ENCODE assay signal across 9 cellular contexts in the genomic region with DNA sequence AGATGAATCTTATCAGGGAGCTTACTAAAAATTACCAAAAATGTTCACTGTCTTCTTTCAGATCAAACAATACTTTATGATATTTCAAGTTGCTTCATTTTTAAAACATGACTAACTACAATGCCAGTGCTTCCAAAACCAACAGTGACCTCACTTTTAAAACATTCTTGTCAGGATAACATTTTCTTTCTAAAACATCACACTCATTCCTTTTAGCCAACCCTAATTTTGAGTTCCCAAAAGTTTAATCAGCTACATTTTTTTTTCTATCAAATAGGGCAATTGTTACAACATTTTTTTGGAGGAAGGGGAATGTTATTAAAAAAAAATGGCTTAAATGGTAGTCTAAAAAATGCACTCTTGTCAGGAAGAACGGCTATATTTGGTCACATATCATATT. TPM values are rescaled to one million over a fixed set of nuclear protein-coding genes. Genes with fewer than 3 reads are reported as not detected.
DNase-seq lines count a peak whose midpoint lies in the region; ATAC-seq and TF ChIP-seq lines count a peak whose summit lies in the region.
"Had no signal": no experiment of that assay in that cellular context is flagged by ENCODE, and none has a peak within 500 bp of the region (broad histone marks: within the 10 kb centered on the region; RNA-seq: fewer than 3 reads in every experiment).

No MANE protein-coding gene starts in this region.

- H3K9ac ChIP-seq in mesendoderm (ENCODE audit: low read length), result no peak overlapping the region
- no peak overlapping the region for H3K9ac ChIP-seq in MM.1S (ENCODE audit: low read length)

- no peaks in the 10 kb centered on the region for H3K4me1 ChIP-seq in mesendoderm (ENCODE audit: control insufficient read depth, low read depth, low read length)
- no peaks in the 10 kb centered on the region for H3K4me1 ChIP-seq in MM.1S (ENCODE audit: low read length)
- peaks cover 7% of the 10 kb centered on the region for H3K4me1 ChIP-seq in upper lobe of right lung

- H3K36me3 ChIP-seq in BJ (ENCODE audit: control insufficient read depth, insufficient read depth, low read length) (no peaks in the 10 kb centered on the region), mesendoderm (ENCODE audit: control insufficient read depth, insufficient read depth, low read length) (no peaks in the 10 kb centered on the region), MM.1S (replicated peaks; ENCODE audit: insufficient read depth, low read length) (no peaks in the 10 kb centered on the region), upper lobe of right lung (no peaks in the 10 kb centered on the region)

- ATAC-seq in HG02798 (IDR thresholded peaks at IDR 0.05; ENCODE audit: poor library complexity, unreplicated experiment) (no peak), upper lobe of right lung (no peak)

- H2BK5ac ChIP-seq in mesendoderm (ENCODE audit: low read length), result no peak overlapping the region

- no peaks in the 10 kb centered on the region for H3K9me2 ChIP-seq in MM.1S (replicated peaks; ENCODE audit: insufficient read depth, low read length)

- H4K20me1 ChIP-seq in MM.1S (ENCODE audit: insufficient read depth, low read length), result no peaks in the 10 kb centered on the region

- TF ChIP-seq CTCF in BJ (IDR thresholded peaks at IDR 0.05; ENCODE audit: insufficient read depth, low read depth, low read length) (no peak), MM.1S (IDR thresholded peaks at IDR 0.05; ENCODE audit: low read length) (no peak), upper lobe of right lung (IDR thresholded peaks at IDR 0.05) (no peak)

- no peak overlapping the region for H3K18ac ChIP-seq in mesendoderm (ENCODE audit: low read length)

- H3K4me2 ChIP-seq in mesendoderm (ENCODE audit: low read length) (no peak overlapping the region), MM.1S (ENCODE audit: low read depth, low read length) (no peak overlapping the region)

- no peak overlapping the region for H3K27ac ChIP-seq in mesendoderm (ENCODE audit: low read depth, low read length)
- no peak overlapping the region for H3K27ac ChIP-seq in MM.1S (ENCODE audit: low read length)
- H3K27ac ChIP-seq in upper lobe of right lung, result no peak overlapping the region

- WGBS in mesendoderm (ENCODE audit: extremely low coverage, insufficient coverage, low lambda C conversion rate), result no CpG with 5 or more reads among the region's 1 CpG

- no peak overlapping the region for H4K8ac ChIP-seq in mesendoderm (ENCODE audit: low read depth, low read length)

- H3K56ac ChIP-seq in mesendoderm (ENCODE audit: low read length), result no peak overlapping the region

- no peak overlapping the region for H2AFZ ChIP-seq in MM.1S (ENCODE audit: low read length)

- H3K9me3 ChIP-seq in MM.1S (replicated peaks; ENCODE audit: insufficient read depth, low read length) (no peaks in the 10 kb centered on the region), upper lobe of right lung (no peaks in the 10 kb centered on the region)

- H2BK15ac ChIP-seq in mesendoderm (replicated peaks; ENCODE audit: low read depth), result no peak overlapping the region

- DNase-seq in BJ (ENCODE audit: low read depth) (peak; percentile 82), M059J (ENCODE audit: low read depth) (peak; percentile 83), dedifferentiated amniotic fluid mesenchymal stem cell (ENCODE audit: extremely low spot score) (peak; percentile 91), mesendoderm (peak; percentile 44), ecto neural progenitor cell (ENCODE audit: low spot score) (no peak), MM.1S (no peak), upper lobe of right lung (no peak)
- DNase-seq: NCI-H1048 had no signal

- no peak overlapping the region for H3K4ac ChIP-seq in mesendoderm (ENCODE audit: low read depth, low read length)

- H4K5ac ChIP-seq in mesendoderm (ENCODE audit: low read length), result no peak overlapping the region

- no peak overlapping the region for H3K4me3 ChIP-seq in BJ (ENCODE audit: low read depth, low read length)
- H3K4me3 ChIP-seq in mesendoderm (ENCODE audit: low read length), result no peak overlapping the region
- no peak overlapping the region for H3K4me3 ChIP-seq in MM.1S (ENCODE audit: low read length)
- H3K4me3 ChIP-seq in upper lobe of right lung, result no peak overlapping the region

- H3K79me2 ChIP-seq in mesendoderm (ENCODE audit: control insufficient read depth, insufficient read depth, low read length) (no peaks in the 10 kb centered on the region), MM.1S (ENCODE audit: low read length) (no peaks in the 10 kb centered on the region)

- H3K23ac ChIP-seq in mesendoderm (ENCODE audit: low read length), result no peak overlapping the region

- intact Hi-C loops in upper lobe of right lung (cut with DNase I), result loop anchor here (10.0 kb wide), 1 partner anchor 197 kb away; no protein-coding TSS in a partner anchor

- no peaks in the 10 kb centered on the region for H3F3A ChIP-seq in MM.1S (ENCODE audit: insufficient read depth, low read length)

- no peaks in the 10 kb centered on the region for H3K79me1 ChIP-seq in mesendoderm (ENCODE audit: low read length)

- no peak overlapping the region for H2AK5ac ChIP-seq in mesendoderm (ENCODE audit: low read length)

- no peak overlapping the region for H2BK120ac ChIP-seq in mesendoderm (ENCODE audit: low read depth, low read length)

- POLR2A ChIA-PET in BJ (lab: Charles Lee), result interaction anchor here (0.6 to 0.7 kb wide), 3 partner anchors 104 to 148 kb away, joined by 3 to 5 read pairs (median 4); no protein-coding TSS in a partner anchor

- H3K27me3 ChIP-seq in BJ (ENCODE audit: control insufficient read depth, insufficient read depth, low read length), result no peaks in the 10 kb centered on the region
- no peaks in the 10 kb centered on the region for H3K27me3 ChIP-seq in mesendoderm (ENCODE audit: insufficient read depth, low read length, poor library complexity)
- no peaks in the 10 kb centered on the region for H3K27me3 ChIP-seq in MM.1S (replicated peaks; ENCODE audit: insufficient read depth, low read length)
- no peaks in the 10 kb centered on the region for H3K27me3 ChIP-seq in upper lobe of right lung

- CTCF ChIA-PET in BJ (lab: Yijun Ruan, JAX), result interaction anchor here (0.7 kb wide), 1 partner anchor 327 kb away, joined by 3 read pairs; no protein-coding TSS in a partner anchor

RNA-seq across cellular contexts. Expression of gene RTKN2, which starts 37.3 kb away (rescaled TPM):
- polyA plus RNA-seq in BJ (2011; rRNA removed), result 1.5 and 3.1 TPM in 2 replicates
- polyA minus RNA-seq in BJ (2011; rRNA and poly(A)+ RNA removed), result 1.6 and 2.0 TPM in 2 replicates
- 7.9 and 8.4 TPM in 2 replicates for total RNA-seq in M059J (2014; rRNA removed; shearing (Covaris generic))
- polyA plus RNA-seq in mesendoderm (2013, experiment 1 of 2), result 12.6 TPM
- 13.7 TPM for polyA plus RNA-seq in mesendoderm (2013, experiment 2 of 2)
- total RNA-seq in upper lobe of right lung, result 93.7 TPM

Comparison
In these comparisons a context has a peak if more than half of its experiments do, and no peak if none do; other contexts are left out.
1. DNase-seq: peak in BJ (single experiment), M059J (single experiment), dedifferentiated amniotic fluid mesenchymal stem cell (single experiment) and mesendoderm (single experiment); none in ecto neural progenitor cell (single experiment), MM.1S (single experiment) and upper lobe of right lung (single experiment).
2. RNA of gene RTKN2, which starts 37.3 kb away (total RNA-seq): 93.7 TPM in upper lobe of right lung (single experiment); 7.9 to 8.4 TPM in M059J; every median in the first group is over 10 times any median in the second.